1 cellular context compared by ENCODE assay signal in the genomic region with DNA sequence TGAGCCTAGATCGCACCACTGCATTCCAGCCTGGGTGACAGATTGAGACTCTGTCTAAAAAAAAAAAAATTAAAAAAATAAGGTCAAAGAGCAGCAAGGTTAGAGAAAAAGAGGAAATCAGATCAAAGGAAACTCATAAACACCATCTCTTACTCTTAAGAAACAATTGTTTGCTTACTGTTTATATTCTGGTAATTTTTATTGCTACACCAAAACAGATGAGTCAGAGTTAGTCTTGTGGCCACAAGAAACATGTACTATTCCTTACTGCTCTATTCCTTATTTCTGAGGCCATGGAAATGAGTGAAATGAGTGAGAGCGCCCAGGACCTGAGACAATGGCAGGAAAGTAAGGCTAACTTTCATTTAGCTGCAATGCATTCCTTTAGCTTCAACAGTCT.
TF ChIP-seq lines count a peak whose summit lies in the region.

No MANE protein-coding gene starts in this region.

TF ChIP-seq in GM23338, 12 proteins besides CTCF, POLR2A, EP300 and RAD21 (continued from another document):
- no peak for TF ChIP-seq EZH2phosphoT487 (IDR thresholded peaks at IDR 0.05; ENCODE audit: unreplicated experiment)
- TF ChIP-seq, protein P1, sequence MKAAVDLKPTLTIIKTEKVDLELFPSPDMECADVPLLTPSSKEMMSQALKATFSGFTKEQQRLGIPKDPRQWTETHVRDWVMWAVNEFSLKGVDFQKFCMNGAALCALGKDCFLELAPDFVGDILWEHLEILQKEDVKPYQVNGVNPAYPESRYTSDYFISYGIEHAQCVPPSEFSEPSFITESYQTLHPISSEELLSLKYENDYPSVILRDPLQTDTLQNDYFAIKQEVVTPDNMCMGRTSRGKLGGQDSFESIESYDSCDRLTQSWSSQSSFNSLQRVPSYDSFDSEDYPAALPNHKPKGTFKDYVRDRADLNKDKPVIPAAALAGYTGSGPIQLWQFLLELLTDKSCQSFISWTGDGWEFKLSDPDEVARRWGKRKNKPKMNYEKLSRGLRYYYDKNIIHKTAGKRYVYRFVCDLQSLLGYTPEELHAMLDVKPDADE (IDR thresholded peaks at IDR 0.05): no peak
- TF ChIP-seq, protein P2, sequence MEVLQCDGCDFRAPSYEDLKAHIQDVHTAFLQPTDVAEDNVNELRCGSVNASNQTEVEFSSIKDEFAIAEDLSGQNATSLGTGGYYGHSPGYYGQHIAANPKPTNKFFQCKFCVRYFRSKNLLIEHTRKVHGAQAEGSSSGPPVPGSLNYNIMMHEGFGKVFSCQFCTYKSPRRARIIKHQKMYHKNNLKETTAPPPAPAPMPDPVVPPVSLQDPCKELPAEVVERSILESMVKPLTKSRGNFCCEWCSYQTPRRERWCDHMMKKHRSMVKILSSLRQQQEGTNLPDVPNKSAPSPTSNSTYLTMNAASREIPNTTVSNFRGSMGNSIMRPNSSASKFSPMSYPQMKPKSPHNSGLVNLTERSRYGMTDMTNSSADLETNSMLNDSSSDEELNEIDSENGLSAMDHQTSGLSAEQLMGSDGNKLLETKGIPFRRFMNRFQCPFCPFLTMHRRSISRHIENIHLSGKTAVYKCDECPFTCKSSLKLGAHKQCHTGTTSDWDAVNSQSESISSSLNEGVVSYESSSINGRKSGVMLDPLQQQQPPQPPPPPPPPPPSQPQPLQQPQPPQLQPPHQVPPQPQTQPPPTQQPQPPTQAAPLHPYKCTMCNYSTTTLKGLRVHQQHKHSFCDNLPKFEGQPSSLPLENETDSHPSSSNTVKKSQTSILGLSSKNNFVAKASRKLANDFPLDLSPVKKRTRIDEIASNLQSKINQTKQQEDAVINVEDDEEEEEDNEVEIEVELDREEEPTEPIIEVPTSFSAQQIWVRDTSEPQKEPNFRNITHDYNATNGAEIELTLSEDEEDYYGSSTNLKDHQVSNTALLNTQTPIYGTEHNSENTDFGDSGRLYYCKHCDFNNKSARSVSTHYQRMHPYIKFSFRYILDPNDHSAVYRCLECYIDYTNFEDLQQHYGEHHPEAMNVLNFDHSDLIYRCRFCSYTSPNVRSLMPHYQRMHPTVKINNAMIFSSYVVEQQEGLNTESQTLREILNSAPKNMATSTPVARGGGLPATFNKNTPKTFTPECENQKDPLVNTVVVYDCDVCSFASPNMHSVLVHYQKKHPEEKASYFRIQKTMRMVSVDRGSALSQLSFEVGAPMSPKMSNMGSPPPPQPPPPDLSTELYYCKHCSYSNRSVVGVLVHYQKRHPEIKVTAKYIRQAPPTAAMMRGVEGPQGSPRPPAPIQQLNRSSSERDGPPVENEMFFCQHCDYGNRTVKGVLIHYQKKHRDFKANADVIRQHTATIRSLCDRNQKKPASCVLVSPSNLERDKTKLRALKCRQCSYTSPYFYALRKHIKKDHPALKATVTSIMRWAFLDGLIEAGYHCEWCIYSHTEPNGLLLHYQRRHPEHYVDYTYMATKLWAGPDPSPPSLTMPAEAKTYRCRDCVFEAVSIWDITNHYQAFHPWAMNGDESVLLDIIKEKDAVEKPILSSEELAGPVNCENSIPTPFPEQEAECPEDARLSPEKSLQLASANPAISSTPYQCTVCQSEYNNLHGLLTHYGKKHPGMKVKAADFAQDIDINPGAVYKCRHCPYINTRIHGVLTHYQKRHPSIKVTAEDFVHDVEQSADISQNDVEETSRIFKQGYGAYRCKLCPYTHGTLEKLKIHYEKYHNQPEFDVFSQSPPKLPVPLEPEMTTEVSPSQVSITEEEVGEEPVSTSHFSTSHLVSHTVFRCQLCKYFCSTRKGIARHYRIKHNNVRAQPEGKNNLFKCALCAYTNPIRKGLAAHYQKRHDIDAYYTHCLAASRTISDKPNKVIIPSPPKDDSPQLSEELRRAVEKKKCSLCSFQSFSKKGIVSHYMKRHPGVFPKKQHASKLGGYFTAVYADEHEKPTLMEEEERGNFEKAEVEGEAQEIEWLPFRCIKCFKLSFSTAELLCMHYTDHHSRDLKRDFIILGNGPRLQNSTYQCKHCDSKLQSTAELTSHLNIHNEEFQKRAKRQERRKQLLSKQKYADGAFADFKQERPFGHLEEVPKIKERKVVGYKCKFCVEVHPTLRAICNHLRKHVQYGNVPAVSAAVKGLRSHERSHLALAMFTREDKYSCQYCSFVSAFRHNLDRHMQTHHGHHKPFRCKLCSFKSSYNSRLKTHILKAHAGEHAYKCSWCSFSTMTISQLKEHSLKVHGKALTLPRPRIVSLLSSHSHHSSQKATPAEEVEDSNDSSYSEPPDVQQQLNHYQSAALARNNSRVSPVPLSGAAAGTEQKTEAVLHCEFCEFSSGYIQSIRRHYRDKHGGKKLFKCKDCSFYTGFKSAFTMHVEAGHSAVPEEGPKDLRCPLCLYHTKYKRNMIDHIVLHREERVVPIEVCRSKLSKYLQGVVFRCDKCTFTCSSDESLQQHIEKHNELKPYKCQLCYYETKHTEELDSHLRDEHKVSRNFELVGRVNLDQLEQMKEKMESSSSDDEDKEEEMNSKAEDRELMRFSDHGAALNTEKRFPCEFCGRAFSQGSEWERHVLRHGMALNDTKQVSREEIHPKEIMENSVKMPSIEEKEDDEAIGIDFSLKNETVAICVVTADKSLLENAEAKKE (CRISPR knock-in tag; IDR thresholded peaks at IDR 0.05): no peak
- TF ChIP-seq ZNF331 (CRISPR knock-in tag; IDR thresholded peaks at IDR 0.05; ENCODE audit: low read depth): no peak
- no peak for TF ChIP-seq EZH2 (IDR thresholded peaks at IDR 0.05; ENCODE audit: low read depth, unreplicated experiment)
